14 cellular contexts compared by ENCODE assay signal in the genomic region with DNA sequence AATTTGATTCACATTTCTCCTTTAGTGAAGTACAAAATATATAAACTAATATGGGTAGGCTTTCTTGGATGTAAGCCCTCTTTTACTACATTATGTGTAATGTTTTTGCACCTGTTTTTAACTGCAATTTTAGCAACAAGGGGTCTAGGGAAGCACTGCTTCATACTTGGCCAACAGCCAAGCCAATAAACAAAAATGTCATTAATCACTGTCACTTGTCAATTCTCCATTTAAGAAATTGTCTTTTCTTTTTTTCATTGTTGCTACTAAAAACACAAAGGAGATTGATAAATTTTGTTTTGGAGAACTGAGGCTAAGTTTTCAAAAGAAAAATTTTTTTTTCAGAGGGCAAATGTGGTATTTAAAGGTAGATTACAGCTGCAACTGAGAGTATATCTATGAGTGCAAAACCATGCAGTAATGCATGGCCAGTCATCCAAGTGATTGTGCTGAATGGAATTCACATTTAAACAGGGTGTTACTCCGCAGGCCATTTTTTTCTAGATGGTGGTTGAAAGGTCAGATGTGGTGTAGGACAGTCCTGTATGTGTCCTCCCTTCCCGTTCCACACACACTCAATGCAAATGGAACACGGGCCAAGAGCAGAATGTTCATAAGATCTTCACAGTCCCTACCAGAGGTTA.
DNase-seq lines count a peak whose midpoint lies in the region; ATAC-seq lines count a peak whose summit lies in the region.
"Had no signal": no experiment of that assay in that cellular context is flagged by ENCODE, and none has a peak within 500 bp of the region (broad histone marks: within the 10 kb centered on the region; RNA-seq: fewer than 3 reads in every experiment).

No MANE protein-coding gene starts in this region.

- ATAC-seq in HG02623 (IDR thresholded peaks at IDR 0.05; ENCODE audit: unreplicated experiment): no peak
- ATAC-seq in GM18498 (IDR thresholded peaks at IDR 0.05; ENCODE audit: unreplicated experiment): no peak
- no peak for ATAC-seq in GM21367 (IDR thresholded peaks at IDR 0.05; ENCODE audit: unreplicated experiment)
- ATAC-seq: activated CD4-positive, alpha-beta T cell treated with anti-CD3 and anti-CD28 coated beads for 36 hours; stimulated activated naive CD8-positive, alpha-beta T cell treated with anti-CD3 and anti-CD28 coated beads, Interleukin-15, Interleukin-2, amounts not matched to agents 100 U/mL and 50 U/mL, for 24 hours had no signal

- DNase-seq in Daoy (ENCODE audit: low read depth) (peak; percentile 28), NCI-H146 (lab: John Stamatoyannopoulos, UW) (peak; percentile 94), OCI-M1 (lab: John Stamatoyannopoulos, UW) (peak; percentile 7), iPS-NIHi11 (ENCODE audit: low spot score) (peak; percentile 44), NCI-H1930 (lab: John Stamatoyannopoulos, UW) (no peak)
- DNase-seq: activated CD4-positive, alpha-beta T cell treated with anti-CD3 and anti-CD28 coated beads for 36 hours; dermis blood vessel endothelial cell; GF-D8; H7; mammary epithelial cell; stimulated activated naive CD8-positive, alpha-beta T cell treated with anti-CD3 and anti-CD28 coated beads, Interleukin-15, Interleukin-2, amounts not matched to agents 100 U/mL and 50 U/mL, for 24 hours had no signal

Comparison
In these comparisons a context has a peak if more than half of its experiments do, and no peak if none do; other contexts are left out.
1. DNase-seq: peak in Daoy (single experiment), NCI-H146 (single experiment), OCI-M1 (single experiment) and iPS-NIHi11 (single experiment); none in NCI-H1930 (0 of 2).